ENCODE assay signal across 20 cellular contexts in genomic region chr1:208917719-208918118, GRCh38.
"Had no signal": no experiment of that assay in that cellular context is flagged by ENCODE, and none has a peak within 500 bp of the region (broad histone marks: within the 10 kb centered on the region; RNA-seq: fewer than 3 reads in every experiment).

No MANE protein-coding gene starts in this region.

- H3K9me3 ChIP-seq: gastrocnemius medialis, left ventricle myocardium inferior, neutrophil, pancreas, testis, upper lobe of left lung had no signal

- H3K4me1 ChIP-seq: gastrocnemius medialis, left ventricle myocardium inferior, pancreas, testis, upper lobe of left lung had no signal

- DNase-seq: activated CD4-positive, alpha-beta T cell treated with anti-CD3 and anti-CD28 coated beads, Interleukin-2, amount 10 ng/mL, durations not matched to agents 24 days and 14 days; activated CD8-positive, alpha-beta T cell treated with anti-CD3 and anti-CD28 coated beads for 36 hours; activated naive CD4-positive, alpha-beta T cell treated with Interleukin-2 at 50 U/mL for 16 hours; activated naive CD8-positive, alpha-beta T cell treated with anti-CD3 and anti-CD28 coated beads, Interleukin-2, amount 10 ng/mL, durations not matched to agents 7 days and 5 days; activated T-cell treated with anti-CD3 and anti-CD28 coated beads, Interleukin-2, amount 50 U/mL, for 1 hour; amygdala; caudate nucleus; effector memory CD8-positive, alpha-beta T cell; gastrocnemius medialis; head of caudate nucleus; left ventricle myocardium inferior; naive thymus-derived CD4-positive, alpha-beta T cell; pancreas; stimulated activated CD4-positive, alpha-beta T cell treated with anti-CD3 and anti-CD28 coated beads, Interleukin-4, amount 100 ng/mL, for 4 hours; T-helper 9 cell; testis; upper lobe of left lung had no signal

- H3K4me3 ChIP-seq: gastrocnemius medialis, left ventricle myocardium inferior, pancreas, testis, upper lobe of left lung had no signal

- H3K27me3 ChIP-seq: gastrocnemius medialis, neutrophil, pancreas, testis, upper lobe of left lung had no signal

- H3K36me3 ChIP-seq: gastrocnemius medialis, left ventricle myocardium inferior, neutrophil, pancreas, upper lobe of left lung had no signal

- ATAC-seq: activated CD8-positive, alpha-beta T cell treated with anti-CD3 and anti-CD28 coated beads for 36 hours; effector memory CD8-positive, alpha-beta T cell; gastrocnemius medialis; naive thymus-derived CD4-positive, alpha-beta T cell; pancreas; sciatic nerve; stimulated activated memory B cell treated with anti-CD40 and anti-IgM and Interleukin-4, amounts not matched to agents 10 μg/mL and 1 μg/mL and 100 μg/mL, for 72 hours had no signal

- H3K27ac ChIP-seq: gastrocnemius medialis, left ventricle myocardium inferior, neutrophil, pancreas, testis, upper lobe of left lung had no signal
